Comparison of ENCODE assay signal across 8 cellular contexts in the genomic region with DNA sequence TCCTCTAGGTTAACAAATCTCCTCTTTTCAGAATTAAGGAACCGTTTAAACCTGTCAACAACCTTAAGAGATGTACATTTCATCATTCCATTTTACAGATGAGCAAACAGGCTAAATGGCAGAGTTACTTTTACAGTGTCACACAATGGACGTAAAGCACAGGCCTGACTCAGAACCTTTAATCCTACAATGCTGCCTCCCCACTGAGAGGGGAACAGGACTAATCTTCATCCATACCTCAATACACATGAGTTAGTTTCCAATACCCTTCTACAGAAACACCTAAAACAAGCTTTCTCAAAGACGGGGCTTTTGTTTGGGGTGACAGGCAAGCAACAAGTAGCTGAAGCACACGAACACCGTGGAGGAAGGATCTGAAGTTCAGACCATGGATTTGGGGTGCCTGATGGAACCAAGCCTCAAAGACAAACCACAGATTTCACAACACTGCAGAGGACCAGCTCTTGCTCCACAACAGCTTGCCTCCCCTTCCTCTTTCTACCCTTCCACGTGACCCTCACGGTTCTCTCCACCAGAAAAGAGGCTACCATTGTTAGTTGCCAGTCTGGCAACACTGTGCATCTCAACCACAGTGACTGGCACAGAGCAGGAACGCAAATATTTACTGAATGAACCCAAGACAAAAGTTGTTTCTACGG. TPM values are rescaled to one million over a fixed set of nuclear protein-coding genes. Genes with fewer than 3 reads are reported as not detected.
DNase-seq lines count a peak whose midpoint lies in the region; ATAC-seq and TF ChIP-seq lines count a peak whose summit lies in the region.

No MANE protein-coding gene starts in this region.

- peaks cover 0 to 3% of the 10 kb centered on the region in 2 donors for H3K9me3 ChIP-seq in right atrium auricular region

- DNase-seq in cardiac septum (ENCODE audit: low spot score) = peak; percentile 88
- no peak for DNase-seq in right atrium auricular region (ENCODE audit: low spot score)
- peak in 50 of 56 donors; percentile 27 to 90 (median 68) for DNase-seq in amygdala (lab: John Stamatoyannopoulos, UW)
- DNase-seq in iris pigment epithelial cell (ENCODE audit: low read depth) = peak; percentile 34
- DNase-seq in stimulated activated effector memory CD8-positive, alpha-beta T cell treated with anti-CD3 and anti-CD28 coated beads, Interleukin-12 subunit alpha, Interleukin-12 subunit beta, amount 100 ng/mL, for 72 hours (ENCODE audit: low spot score in 2 of 2) = no peak
- no peak for DNase-seq in hepatic stellate cell (ENCODE audit: low spot score)
- DNase-seq in activated T-helper 2 cell treated with anti-CD3 and anti-CD28 coated beads, Interferon-gamma antibody, Interleukin-2, Interleukin-4, amounts not matched to agents 10 μg/mL and 5 μg/mL and 100 μg/mL, durations not matched to agents 14 hours and 24 hours and 36 hours (ENCODE audit: low spot score) = no peak

- H3K27ac ChIP-seq in right atrium auricular region = peak overlapping the region in 1 of 2 donors; percentile 95

- peaks cover 43% of the 10 kb centered on the region for H3K27me3 Mint-ChIP-seq in activated T-helper 2 cell treated with anti-CD3 and anti-CD28 coated beads, Interferon-gamma antibody, Interleukin-2, Interleukin-4, amounts not matched to agents 10 μg/mL and 5 μg/mL and 100 μg/mL, durations not matched to agents 14 hours and 24 hours and 36 hours (ENCODE audit: low read depth)

- no peak for TF ChIP-seq CTCF in right atrium auricular region (IDR thresholded peaks at IDR 0.05)

- peaks cover 10% of the 10 kb centered on the region for H3K36me3 Mint-ChIP-seq in stimulated activated effector memory CD8-positive, alpha-beta T cell treated with anti-CD3 and anti-CD28 coated beads, Interleukin-12 subunit alpha, Interleukin-12 subunit beta, amount 100 ng/mL, for 72 hours
- peaks cover 3% of the 10 kb centered on the region for H3K36me3 Mint-ChIP-seq in activated T-helper 2 cell treated with anti-CD3 and anti-CD28 coated beads, Interferon-gamma antibody, Interleukin-2, Interleukin-4, amounts not matched to agents 10 μg/mL and 5 μg/mL and 100 μg/mL, durations not matched to agents 14 hours and 24 hours and 36 hours (ENCODE audit: low read depth)

- peak overlapping the region in 1 of 2 donors; percentile 97 for H3K4me3 ChIP-seq in right atrium auricular region

- no peaks in the 10 kb centered on the region for H3K36me3 ChIP-seq in right atrium auricular region

- H3K27me3 ChIP-seq in right atrium auricular region = no peaks in the 10 kb centered on the region

- H3K9me3 Mint-ChIP-seq in stimulated activated effector memory CD8-positive, alpha-beta T cell treated with anti-CD3 and anti-CD28 coated beads, Interleukin-12 subunit alpha, Interleukin-12 subunit beta, amount 100 ng/mL, for 72 hours = peaks cover 2% of the 10 kb centered on the region
- H3K9me3 Mint-ChIP-seq in activated T-helper 2 cell treated with anti-CD3 and anti-CD28 coated beads, Interferon-gamma antibody, Interleukin-2, Interleukin-4, amounts not matched to agents 10 μg/mL and 5 μg/mL and 100 μg/mL, durations not matched to agents 14 hours and 24 hours and 36 hours = peaks cover 10% of the 10 kb centered on the region

- intact Hi-C loops in cardiac septum (cut with DNase I) = loop anchor here (5.0 kb wide), 1 partner anchor 162 kb away; a partner anchor contains a TSS
- intact Hi-C loops in activated T-helper 2 cell treated with anti-CD3 and anti-CD28 coated beads, Interferon-gamma antibody, Interleukin-2, Interleukin-4, amounts not matched to agents 10 μg/mL and 5 μg/mL and 100 μg/mL, durations not matched to agents 14 hours and 24 hours and 36 hours (cut with micrococcal nuclease) = loop anchor here (2.0 to 10.0 kb wide), 2 partner anchors 15 to 165 kb away; a partner anchor contains a TSS

- H3K27ac Mint-ChIP-seq in stimulated activated effector memory CD8-positive, alpha-beta T cell treated with anti-CD3 and anti-CD28 coated beads, Interleukin-12 subunit alpha, Interleukin-12 subunit beta, amount 100 ng/mL, for 72 hours = no peak overlapping the region
- H3K27ac Mint-ChIP-seq in activated T-helper 2 cell treated with anti-CD3 and anti-CD28 coated beads, Interferon-gamma antibody, Interleukin-2, Interleukin-4, amounts not matched to agents 10 μg/mL and 5 μg/mL and 100 μg/mL, durations not matched to agents 14 hours and 24 hours and 36 hours = no peak overlapping the region

- peaks cover 30% of the 10 kb centered on the region for H3K4me1 Mint-ChIP-seq in stimulated activated effector memory CD8-positive, alpha-beta T cell treated with anti-CD3 and anti-CD28 coated beads, Interleukin-12 subunit alpha, Interleukin-12 subunit beta, amount 100 ng/mL, for 72 hours
- H3K4me1 Mint-ChIP-seq in activated T-helper 2 cell treated with anti-CD3 and anti-CD28 coated beads, Interferon-gamma antibody, Interleukin-2, Interleukin-4, amounts not matched to agents 10 μg/mL and 5 μg/mL and 100 μg/mL, durations not matched to agents 14 hours and 24 hours and 36 hours (ENCODE audit: low read depth) = peaks cover 13% of the 10 kb centered on the region

- peak overlapping the region; percentile 79 for H3K4me3 Mint-ChIP-seq in stimulated activated effector memory CD8-positive, alpha-beta T cell treated with anti-CD3 and anti-CD28 coated beads, Interleukin-12 subunit alpha, Interleukin-12 subunit beta, amount 100 ng/mL, for 72 hours
- H3K4me3 Mint-ChIP-seq in activated T-helper 2 cell treated with anti-CD3 and anti-CD28 coated beads, Interferon-gamma antibody, Interleukin-2, Interleukin-4, amounts not matched to agents 10 μg/mL and 5 μg/mL and 100 μg/mL, durations not matched to agents 14 hours and 24 hours and 36 hours (ENCODE audit: low read depth) = no peak overlapping the region

- H3K4me1 ChIP-seq in right atrium auricular region = peaks cover 0 to 31% of the 10 kb centered on the region in 2 donors

- ATAC-seq in stimulated activated effector memory CD8-positive, alpha-beta T cell treated with anti-CD3 and anti-CD28 coated beads, Interleukin-12 subunit alpha, Interleukin-12 subunit beta, amount 100 ng/mL, for 72 hours = no peak
- no peak for ATAC-seq in HG02623 (IDR thresholded peaks at IDR 0.05; ENCODE audit: unreplicated experiment)

RNA-seq across cellular contexts. Expression of a gene that starts 1.8 kb away (rescaled TPM):
- total RNA-seq in cardiac septum (33.7 TPM), right atrium auricular region (10 to 100 TPM; 42.9 to 51.3 TPM)
- total RNA-seq in activated T-helper 2 cell treated with anti-CD3 and anti-CD28 coated beads, Interferon-gamma antibody, Interleukin-2, Interleukin-4, amounts not matched to agents 10 μg/mL and 5 μg/mL and 100 μg/mL, durations not matched to agents 14 hours and 24 hours and 36 hours = 10.0 and 10.3 TPM in 2 replicates

Comparison
In these comparisons a context has a peak if more than half of its experiments do, and no peak if none do; other contexts are left out.
1. DNase-seq: peak in cardiac septum (single experiment), amygdala (50 of 56) and iris pigment epithelial cell (single experiment); none in right atrium auricular region (single experiment), stimulated activated effector memory CD8-positive, alpha-beta T cell treated with anti-CD3 and anti-CD28 coated beads, Interleukin-12 subunit alpha, Interleukin-12 subunit beta, amount 100 ng/mL, for 72 hours (0 of 2), hepatic stellate cell (single experiment) and activated T-helper 2 cell treated with anti-CD3 and anti-CD28 coated beads, Interferon-gamma antibody, Interleukin-2, Interleukin-4, amounts not matched to agents 10 μg/mL and 5 μg/mL and 100 μg/mL, durations not matched to agents 14 hours and 24 hours and 36 hours (single experiment).